In the genomic region with DNA sequence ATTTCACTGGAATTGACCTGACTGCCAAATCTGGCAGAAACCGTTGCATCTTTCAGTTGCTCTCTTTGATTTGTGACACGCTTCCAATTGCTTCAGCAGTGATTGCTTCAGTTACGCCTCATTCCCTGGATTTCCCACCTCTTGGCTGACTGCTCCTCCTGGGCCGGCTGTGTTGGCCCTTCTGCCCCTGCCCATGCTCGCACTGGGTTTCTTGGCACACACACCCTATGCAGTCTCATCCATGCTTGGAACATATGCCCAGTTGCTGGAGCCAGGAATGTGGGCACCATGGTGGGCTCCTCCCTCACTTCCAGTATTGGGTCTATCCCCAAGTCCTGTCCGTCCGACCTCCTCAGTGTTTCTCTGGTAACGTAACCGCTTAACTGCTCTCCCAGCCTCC, we compare ENCODE assay signal across 17 cellular contexts. TPM values are rescaled to one million over a fixed set of nuclear protein-coding genes. Genes with fewer than 3 reads are reported as not detected.
DNase-seq lines count a peak whose midpoint lies in the region; ATAC-seq lines count a peak whose summit lies in the region.
"Had no signal": no experiment of that assay in that cellular context is flagged by ENCODE, and none has a peak within 500 bp of the region (broad histone marks: within the 10 kb centered on the region; RNA-seq: fewer than 3 reads in every experiment).

No MANE protein-coding gene starts in this region.

- ATAC-seq in activated naive CD8-positive, alpha-beta T cell treated with anti-CD3 and anti-CD28 coated beads, Interleukin-2, amount 50 U/mL, for 24 hours: no peak
- no peak for ATAC-seq in naive thymus-derived CD8-positive, alpha-beta T cell
- no peak for ATAC-seq in HG02870 (IDR thresholded peaks at IDR 0.05; ENCODE audit: unreplicated experiment)
- ATAC-seq in HG02678 (IDR thresholded peaks at IDR 0.05; ENCODE audit: unreplicated experiment): no peak
- ATAC-seq: heart left ventricle, left lobe of liver had no signal

- H3K36me3 Mint-ChIP-seq in activated naive CD8-positive, alpha-beta T cell treated with anti-CD3 and anti-CD28 coated beads, Interleukin-2, amount 50 U/mL, for 24 hours (ENCODE audit: low read depth): peaks cover 21% of the 10 kb centered on the region
- H3K36me3 Mint-ChIP-seq in naive thymus-derived CD8-positive, alpha-beta T cell: peaks cover 0 to 5% (median 0%) of the 10 kb centered on the region in 3 donors

- H3K27ac Mint-ChIP-seq in activated naive CD8-positive, alpha-beta T cell treated with anti-CD3 and anti-CD28 coated beads, Interleukin-2, amount 50 U/mL, for 24 hours: peak overlapping the region; percentile 25
- H3K27ac Mint-ChIP-seq in naive thymus-derived CD8-positive, alpha-beta T cell: peak overlapping the region in 9 of 10 donors; percentile 8 to 97 (median 74)
- H3K27ac Mint-ChIP-seq: activated naive CD8-positive, alpha-beta T cell treated with anti-CD3 and anti-CD28 coated beads, Interleukin-2, amount 10 ng/mL, durations not matched to agents 7 days and 5 days had no signal

- peak; percentile 7 for DNase-seq in NCI-H2196 (lab: John Stamatoyannopoulos, UW; ENCODE audit: unreplicated experiment)
- no peak for DNase-seq in NCI-H2196 treated with DMSO at 0.1 percent for 48 hours (lab: John Stamatoyannopoulos, UW; ENCODE audit: unreplicated experiment)
- DNase-seq in Daoy (ENCODE audit: low read depth): peak; percentile 41
- no peak for DNase-seq in activated naive CD8-positive, alpha-beta T cell treated with anti-CD3 and anti-CD28 coated beads, Interleukin-2, amount 50 U/mL, for 24 hours
- no peak for DNase-seq in naive thymus-derived CD8-positive, alpha-beta T cell
- DNase-seq in GOT3 (lab: John Stamatoyannopoulos, UW): no peak
- DNase-seq: activated CD4-positive, alpha-beta T cell treated with anti-CD3 and anti-CD28 coated beads for 4 hours; activated naive CD8-positive, alpha-beta T cell treated with anti-CD3 and anti-CD28 coated beads, Interleukin-2, amount 10 ng/mL, durations not matched to agents 7 days and 5 days; erythroblast; NCI-H1105 had no signal

- peak overlapping the region; percentile 85 for H3K4me3 Mint-ChIP-seq in activated naive CD8-positive, alpha-beta T cell treated with anti-CD3 and anti-CD28 coated beads, Interleukin-2, amount 50 U/mL, for 24 hours
- H3K4me3 Mint-ChIP-seq in naive thymus-derived CD8-positive, alpha-beta T cell: peak overlapping the region in 9 of 10 donors; percentile 8 to 93 (median 74)

- peaks cover 29% of the 10 kb centered on the region for H3K4me1 Mint-ChIP-seq in activated naive CD8-positive, alpha-beta T cell treated with anti-CD3 and anti-CD28 coated beads, Interleukin-2, amount 50 U/mL, for 24 hours
- peaks cover 20 to 27% (median 24%) of the 10 kb centered on the region in 4 donors for H3K4me1 Mint-ChIP-seq in naive thymus-derived CD8-positive, alpha-beta T cell

- no peaks in the 10 kb centered on the region for H3K9me3 Mint-ChIP-seq in activated naive CD8-positive, alpha-beta T cell treated with anti-CD3 and anti-CD28 coated beads, Interleukin-2, amount 50 U/mL, for 24 hours
- H3K9me3 Mint-ChIP-seq in naive thymus-derived CD8-positive, alpha-beta T cell: peaks cover 0 to 4% (median 0%) of the 10 kb centered on the region in 9 donors

- H3K27me3 Mint-ChIP-seq in activated naive CD8-positive, alpha-beta T cell treated with anti-CD3 and anti-CD28 coated beads, Interleukin-2, amount 50 U/mL, for 24 hours: peaks cover 5% of the 10 kb centered on the region
- H3K27me3 Mint-ChIP-seq in naive thymus-derived CD8-positive, alpha-beta T cell: peaks cover 0 to 4% (median 0%) of the 10 kb centered on the region in 5 donors

- POLR2A ChIA-PET in naive thymus-derived CD8-positive, alpha-beta T cell (lab: Charles Lee): interaction anchor here (0.9 to 8.0 kb wide), 3 partner anchors 50 to 86 kb away, joined by 4 to 209 read pairs (median 4); no protein-coding TSS in a partner anchor

RNA-seq across cellular contexts. Expression of gene ZBTB21, which starts 2.2 kb away (rescaled TPM):
- total RNA-seq in Daoy (2014; rRNA removed; shearing (Covaris generic)): 16.9 and 17.7 TPM in 2 replicates
- total RNA-seq in naive thymus-derived CD8-positive, alpha-beta T cell: 10 to 100 TPM; 29.4 to 33.3 TPM
- 1 to 10 TPM; 4.2 to 6.3 (median 4.7) TPM for polyA plus RNA-seq in naive thymus-derived CD8-positive, alpha-beta T cell

RNA-seq across cellular contexts. Expression of gene C2CD2, which starts 58.5 kb away (rescaled TPM):
- 25.3 and 35.4 TPM in 2 replicates for total RNA-seq in Daoy (2014; rRNA removed; shearing (Covaris generic))
- 10 to 100 TPM; 13.0 to 14.6 TPM for total RNA-seq in naive thymus-derived CD8-positive, alpha-beta T cell
- 1 to 10 TPM; 2.4 to 3.7 (median 2.8) TPM for polyA plus RNA-seq in naive thymus-derived CD8-positive, alpha-beta T cell

RNA-seq across cellular contexts. Expression of gene UMODL1, which starts 58.8 kb away (rescaled TPM):
- total RNA-seq in Daoy (2014; rRNA removed; shearing (Covaris generic)): 0.24 and 0.80 TPM in 2 replicates
- total RNA-seq in naive thymus-derived CD8-positive, alpha-beta T cell: 1 to 10 TPM; 2.7 to 3.1 TPM
- polyA plus RNA-seq in naive thymus-derived CD8-positive, alpha-beta T cell: under 1 TPM; 0.03 to 0.07 (median 0.06) TPM
- total RNA-seq: A172, chondrocyte, skeletal muscle tissue had no signal
- polyA plus RNA-seq: heart left ventricle had no signal

Comparison
In these comparisons a context has a peak if more than half of its experiments do, and no peak if none do; other contexts are left out.
1. DNase-seq: peak in NCI-H2196 (single experiment) and Daoy (single experiment); none in NCI-H2196 treated with DMSO at 0.1 percent for 48 hours (single experiment), activated naive CD8-positive, alpha-beta T cell treated with anti-CD3 and anti-CD28 coated beads, Interleukin-2, amount 50 U/mL, for 24 hours (single experiment), naive thymus-derived CD8-positive, alpha-beta T cell (0 of 10) and GOT3 (single experiment).